In the genomic region with DNA sequence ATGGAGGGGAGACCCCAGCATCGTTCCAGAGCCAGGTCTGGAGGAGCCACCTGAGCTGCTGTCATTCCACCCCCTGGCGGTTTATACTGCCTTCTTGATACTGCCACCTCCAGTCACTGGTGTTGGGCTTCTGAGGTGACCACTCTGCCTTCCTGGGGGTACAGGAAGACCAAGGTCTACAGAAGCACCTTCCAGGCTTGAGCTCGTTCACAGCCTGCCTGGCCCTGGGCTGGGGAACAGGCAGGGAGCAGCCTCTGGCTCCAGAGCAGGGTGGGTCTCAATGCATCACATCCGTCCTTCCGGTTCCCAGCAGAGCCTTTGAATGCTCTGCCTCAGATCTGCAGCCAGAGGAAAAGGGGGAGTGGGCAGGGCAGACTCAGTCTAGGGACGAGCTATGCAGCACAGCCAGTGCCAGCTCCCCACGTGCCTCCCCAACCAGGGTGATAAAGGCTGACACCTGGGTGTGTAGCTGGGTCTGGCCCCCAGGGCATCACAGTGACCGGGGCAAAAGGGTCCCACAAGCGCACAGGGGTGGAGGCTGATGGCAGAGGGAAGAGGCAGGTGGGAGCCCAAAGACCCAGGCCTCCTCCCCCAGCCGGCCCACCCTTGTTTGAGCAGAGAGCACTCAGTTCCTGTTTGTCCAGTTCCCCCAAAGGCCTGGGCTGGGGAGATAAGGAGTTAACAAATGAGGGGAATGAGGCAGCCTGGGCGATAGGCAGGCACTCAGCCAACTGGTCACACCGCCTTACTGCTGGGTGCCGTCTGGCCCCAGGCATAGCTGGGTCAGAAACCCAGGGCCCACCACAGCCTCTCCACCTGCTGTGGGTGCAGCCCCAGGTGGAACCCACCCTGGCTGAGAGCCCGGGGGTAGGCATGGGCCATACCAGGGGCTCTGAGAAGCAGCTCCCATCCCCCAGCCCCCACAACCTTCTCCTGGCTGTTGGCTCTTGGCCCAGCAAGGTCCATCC, we compare ENCODE assay signal across 12 cellular contexts. TPM values are rescaled to one million over a fixed set of nuclear protein-coding genes. Genes with fewer than 3 reads are reported as not detected.
DNase-seq lines count a peak whose midpoint lies in the region; ATAC-seq and TF ChIP-seq lines count a peak whose summit lies in the region.
"Had no signal": no experiment of that assay in that cellular context is flagged by ENCODE, and none has a peak within 500 bp of the region (broad histone marks: within the 10 kb centered on the region; RNA-seq: fewer than 3 reads in every experiment).

No MANE protein-coding gene starts in this region.

- H3K36me3 ChIP-seq in BLaER1 treated with 17β-estradiol and CSF1 and Interleukin-3, amounts not matched to agents 10 nM and 100 nM = peaks cover 19 to 72% (median 50%) of the 10 kb centered on the region in 11 experiments
- H3K36me3 ChIP-seq in Peyer's patch = peaks cover 0 to 27% (median 0%) of the 10 kb centered on the region in 3 donors

- peak overlapping the region in 9 of 11 experiments; percentile 13 to 55 (median 35); a peak in 15 of 22 replicates for H3K27ac ChIP-seq in BLaER1 treated with 17β-estradiol and CSF1 and Interleukin-3, amounts not matched to agents 10 nM and 100 nM
- H3K27ac ChIP-seq in Peyer's patch = peak overlapping the region; percentile 3 to 85 (median 72)

- H3K36me3 Mint-ChIP-seq in naive thymus-derived CD8-positive, alpha-beta T cell = peaks cover 0 to 56% (median 10%) of the 10 kb centered on the region in 3 donors

- TF ChIP-seq POLR2A in Peyer's patch (IDR thresholded peaks at IDR 0.05) = peak in 1 of 2 donors; percentile 41
- TF ChIP-seq POLR2A in GM18505 (IDR thresholded peaks at IDR 0.05; ENCODE audit: borderline replicate concordance, extremely low read depth, insufficient read depth, insufficient read length) = no peak

- peak in 1 of 6 experiments; percentile 9 for TF ChIP-seq CTCF in Peyer's patch (IDR thresholded peaks at IDR 0.05)

- H3K4me1 Mint-ChIP-seq in naive thymus-derived CD8-positive, alpha-beta T cell = peaks cover 10 to 48% (median 24%) of the 10 kb centered on the region in 4 donors

- peaks cover 51 to 99% (median 93%) of the 10 kb centered on the region in 10 experiments for H3K4me1 ChIP-seq in BLaER1 treated with 17β-estradiol and CSF1 and Interleukin-3, amounts not matched to agents 10 nM and 100 nM
- peaks cover 18 to 73% (median 23%) of the 10 kb centered on the region in 4 donors for H3K4me1 ChIP-seq in Peyer's patch

- H3K4me2 ChIP-seq in BLaER1 treated with 17β-estradiol and CSF1 and Interleukin-3, amounts not matched to agents 10 nM and 100 nM = peak overlapping the region; percentile 1 to 72 (median 56); a peak in 19 of 22 replicates

- H3K27ac Mint-ChIP-seq in naive thymus-derived CD8-positive, alpha-beta T cell = peak overlapping the region in 9 of 10 donors; percentile 10 to 87 (median 63)
- H3K27ac Mint-ChIP-seq: activated CD4-positive, alpha-beta T cell treated with anti-CD3 and anti-CD28 coated beads, Interleukin-2, amount 10 ng/mL, durations not matched to agents 24 days and 14 days had no signal

- H3K9me3 Mint-ChIP-seq in naive thymus-derived CD8-positive, alpha-beta T cell = no peaks in the 10 kb centered on the region
- H3K9me3 Mint-ChIP-seq: activated CD4-positive, alpha-beta T cell treated with anti-CD3 and anti-CD28 coated beads, Interleukin-2, amount 10 ng/mL, durations not matched to agents 24 days and 14 days; central memory CD8-positive, alpha-beta T cell had no signal

- no peak overlapping the region for H3K4me3 Mint-ChIP-seq in naive thymus-derived CD8-positive, alpha-beta T cell
- H3K4me3 Mint-ChIP-seq: activated CD4-positive, alpha-beta T cell treated with anti-CD3 and anti-CD28 coated beads, Interleukin-2, amount 10 ng/mL, durations not matched to agents 24 days and 14 days; central memory CD8-positive, alpha-beta T cell had no signal

- no peaks in the 10 kb centered on the region for H3K9me3 ChIP-seq in BLaER1 treated with 17β-estradiol and CSF1 and Interleukin-3, amounts not matched to agents 10 nM and 100 nM (replicated peaks in 1 of 11)
- H3K9me3 ChIP-seq in Peyer's patch = no peaks in the 10 kb centered on the region

- POLR2A ChIA-PET in naive thymus-derived CD8-positive, alpha-beta T cell (lab: Charles Lee) = interaction anchor here (0.5 to 1.5 kb wide), 6 partner anchors 9 to 95 kb away, joined by 3 to 6 read pairs (median 3); no protein-coding TSS in a partner anchor

- no peak overlapping the region for H3K4me3 ChIP-seq in BLaER1 treated with 17β-estradiol and CSF1 and Interleukin-3, amounts not matched to agents 10 nM and 100 nM
- no peak overlapping the region for H3K4me3 ChIP-seq in Peyer's patch

- no peaks in the 10 kb centered on the region for H3K27me3 Mint-ChIP-seq in naive thymus-derived CD8-positive, alpha-beta T cell
- H3K27me3 Mint-ChIP-seq: activated CD4-positive, alpha-beta T cell treated with anti-CD3 and anti-CD28 coated beads, Interleukin-2, amount 10 ng/mL, durations not matched to agents 24 days and 14 days; central memory CD8-positive, alpha-beta T cell had no signal

- H4K20me1 ChIP-seq in BLaER1 treated with 17β-estradiol and CSF1 and Interleukin-3, amounts not matched to agents 10 nM and 100 nM = peaks cover 0 to 74% (median 7%) of the 10 kb centered on the region in 11 experiments; a peak in 11 of 22 replicates

- peak; percentile 47 for ATAC-seq in esophagus mucosa
- ATAC-seq in naive thymus-derived CD8-positive, alpha-beta T cell = no peak
- ATAC-seq in GM18505 (IDR thresholded peaks at IDR 0.05; ENCODE audit: unreplicated experiment) = no peak
- no peak for ATAC-seq in HG02571 (IDR thresholded peaks at IDR 0.05; ENCODE audit: unreplicated experiment)

- peak overlapping the region in 8 of 11 experiments; percentile 1 to 58 (median 13); a peak in 6 of 22 replicates for H3K9ac ChIP-seq in BLaER1 treated with 17β-estradiol and CSF1 and Interleukin-3, amounts not matched to agents 10 nM and 100 nM

- no peaks in the 10 kb centered on the region for H3K27me3 ChIP-seq in BLaER1 treated with 17β-estradiol and CSF1 and Interleukin-3, amounts not matched to agents 10 nM and 100 nM
- H3K27me3 ChIP-seq in Peyer's patch = no peaks in the 10 kb centered on the region

- DNase-seq in Peyer's patch (peak in 2 of 3 donors; percentile 69 to 80), DMS153 treated with DMSO at 0.1 percent for 48 hours (lab: John Stamatoyannopoulos, UW; ENCODE audit: unreplicated experiment) (no peak)
- DNase-seq in naive thymus-derived CD8-positive, alpha-beta T cell = no peak
- DNase-seq in activated T-cell treated with anti-CD3 and anti-CD28 coated beads, Interleukin-2, amount 50 U/mL, for 1 hour = no peak
- DNase-seq: activated CD4-positive, alpha-beta T cell treated with anti-CD3 and anti-CD28 coated beads, Interleukin-2, amount 10 ng/mL, durations not matched to agents 24 days and 14 days; NCI-H748 treated with DMSO at 0.1 percent for 48 hours; stimulated activated CD4-positive, alpha-beta T cell treated with anti-CD3 and anti-CD28 coated beads, Interleukin-1b, Interleukin-23, amount 100 ng/mL, for 48 hours had no signal

RNA-seq across cellular contexts. Expression of a gene that starts 17.1 kb away (rescaled TPM):
- total RNA-seq in Peyer's patch (10 to 100 TPM; 13.2 to 96.5 (median 77.8) TPM), esophagus mucosa (51.5 TPM)
- total RNA-seq in naive thymus-derived CD8-positive, alpha-beta T cell = under 1 TPM in 1 of 2 experiments, not detected in 1; 0.49 TPM
- polyA plus RNA-seq in naive thymus-derived CD8-positive, alpha-beta T cell = 1 to 10 TPM in 2 of 3 donors, under 1 TPM in 1; 0.39 to 1.1 (median 1.0) TPM

Comparison
In these comparisons a context has a peak if more than half of its experiments do, and no peak if none do; other contexts are left out.
1. DNase-seq: peak in Peyer's patch (2 of 3); none in naive thymus-derived CD8-positive, alpha-beta T cell (0 of 10), activated T-cell treated with anti-CD3 and anti-CD28 coated beads, Interleukin-2, amount 50 U/mL, for 1 hour (single experiment) and DMS153 treated with DMSO at 0.1 percent for 48 hours (single experiment).
2. RNA of a gene that starts 17.1 kb away (total RNA-seq): 13.2 to 96.5 TPM in Peyer's patch and 51.5 TPM in esophagus mucosa (single experiment); 0.49 TPM in naive thymus-derived CD8-positive, alpha-beta T cell; every median in the first group is over 4 times any median in the second.